ENCODE assay signal across 16 cellular contexts in the genomic region with DNA sequence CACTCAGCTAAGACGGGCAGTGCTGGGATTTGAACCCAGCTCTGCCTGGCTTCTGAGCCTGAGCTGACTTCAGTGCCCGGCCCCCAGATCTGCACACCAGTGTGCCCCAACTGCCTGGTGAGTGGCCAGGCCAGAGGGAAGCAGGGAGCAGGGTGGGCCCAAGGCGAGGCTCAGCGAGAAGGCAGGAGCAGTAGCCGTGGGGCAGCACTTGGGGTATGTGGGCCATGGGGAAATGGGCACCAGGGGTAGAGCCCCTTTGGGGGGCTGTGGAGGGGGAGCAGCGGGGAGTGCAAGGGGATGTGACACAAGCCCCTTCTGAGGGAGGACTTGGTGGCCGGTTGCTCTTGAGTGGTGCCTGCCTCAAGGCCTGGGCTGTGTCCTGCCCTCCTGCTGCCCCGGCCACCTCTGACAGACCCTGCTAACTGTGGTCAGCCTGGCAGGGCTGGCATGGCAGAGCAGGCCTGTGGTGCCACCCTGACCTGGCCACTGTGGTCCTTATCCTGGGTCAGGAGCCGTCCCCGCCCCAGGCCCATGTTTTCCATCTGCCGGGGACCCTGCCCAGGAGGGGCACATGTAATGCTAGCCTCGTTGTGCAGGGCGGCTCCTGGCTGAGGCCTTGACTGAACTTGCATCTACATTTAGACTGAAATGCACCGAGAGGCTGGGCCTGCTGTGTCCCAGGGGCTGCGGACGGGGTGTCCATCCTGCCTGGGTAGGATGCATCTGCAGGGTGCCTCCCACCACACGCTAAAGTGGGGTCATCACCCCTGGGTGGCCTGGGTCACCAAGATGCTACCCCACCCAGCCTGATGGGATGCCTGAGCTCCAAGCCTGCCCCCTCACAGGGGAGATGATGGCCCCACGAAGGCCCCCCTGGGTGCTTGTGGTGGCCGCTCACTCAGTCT.
"Had no signal": no experiment of that assay in that cellular context is flagged by ENCODE, and none has a peak within 500 bp of the region (broad histone marks: within the 10 kb centered on the region; RNA-seq: fewer than 3 reads in every experiment).

No MANE protein-coding gene starts in this region.

- H3K4me3 ChIP-seq: heart left ventricle, smooth muscle cell, suprapubic skin, upper lobe of right lung had no signal

- ATAC-seq: naive thymus-derived CD8-positive, alpha-beta T cell; upper lobe of right lung had no signal

- H3K27me3 ChIP-seq: upper lobe of right lung had no signal

- H3K27ac ChIP-seq: epithelial cell of prostate, heart left ventricle, suprapubic skin, upper lobe of right lung had no signal

- H3K36me3 ChIP-seq: heart left ventricle, suprapubic skin, upper lobe of right lung had no signal

- DNase-seq: activated CD4-positive, alpha-beta T cell treated with anti-CD3 and anti-CD28 coated beads for 1 hour; activated CD4-positive, alpha-beta T cell treated with anti-CD3 and anti-CD28 coated beads, Interleukin-2, amount 50 U/mL, for 4 hours; activated CD8-positive, alpha-beta memory T cell treated with anti-CD3 and anti-CD28 coated beads, Interleukin-2, amount 50 U/mL, for 4 hours; activated T-cell treated with anti-CD3 and anti-CD28 coated beads, Interleukin-2, amount 50 U/mL, for 72 hours; anterior cingulate cortex; cerebellar nuclear complex; foreskin melanocyte; immature natural killer cell; nucleus accumbens had no signal

- H3K27ac Mint-ChIP-seq: immature natural killer cell had no signal

- H3K4me3 Mint-ChIP-seq: immature natural killer cell; naive thymus-derived CD8-positive, alpha-beta T cell; stimulated activated naive CD8-positive, alpha-beta T cell treated with anti-CD3 and anti-CD28 coated beads, Interleukin-15, Interleukin-2, amounts not matched to agents 100 ng/mL and 50 ng/mL, for 24 hours had no signal
